In the genomic region with DNA sequence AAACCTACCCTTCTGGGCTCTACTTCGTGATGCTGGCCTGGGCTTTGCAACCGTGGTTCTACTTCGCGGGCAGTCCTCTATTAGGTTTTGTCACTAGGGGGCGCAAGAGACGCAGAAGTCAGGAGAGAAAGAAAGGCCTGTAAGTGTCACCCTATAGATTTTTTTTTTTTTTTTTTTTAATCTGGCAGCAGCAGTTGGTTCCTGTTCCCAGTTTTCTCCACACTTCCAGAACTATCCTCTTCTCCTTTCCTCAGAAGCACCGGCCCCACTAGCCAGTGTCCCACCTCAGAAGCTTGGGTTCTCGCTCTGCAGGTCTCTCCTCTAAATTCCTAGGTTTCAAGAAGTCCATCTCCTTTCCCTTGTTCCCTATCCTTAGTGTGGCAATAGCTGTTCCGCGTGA, we compare ENCODE assay signal across 6 cellular contexts.
DNase-seq lines count a peak whose midpoint lies in the region; ATAC-seq and TF ChIP-seq lines count a peak whose summit lies in the region.

No MANE protein-coding gene starts in this region.

- ATAC-seq in HG02973 (IDR thresholded peaks at IDR 0.05; ENCODE audit: unreplicated experiment) (no peak), GM18861 (IDR thresholded peaks at IDR 0.05; ENCODE audit: unreplicated experiment) (no peak)

- DNase-seq in GM10266 (ENCODE audit: extremely low spot score) = peak; percentile 64
- DNase-seq in NCI-H187 (lab: John Stamatoyannopoulos, UW) = peak; percentile 59 to 65
- DNase-seq in activated T-cell treated with anti-CD3 and anti-CD28 coated beads, Interleukin-2, amount 50 U/mL, for 1 hour = peak; percentile 20
- DNase-seq in kidney tubule cell (ENCODE audit: low spot score) = peak; percentile 54

- peak; percentile 76 for TF ChIP-seq CTCF in GM10266 (IDR thresholded peaks at IDR 0.05; ENCODE audit: control insufficient read depth, insufficient read depth, low read depth, missing control alignments)
